ENCODE assay signal across 13 cellular contexts in genomic region chr12:131734336-131735152, GRCh38. TPM values are rescaled to one million over a fixed set of nuclear protein-coding genes. Genes with fewer than 3 reads are reported as not detected.
A peak's percentile ranks its signal among the peaks of the same experiment; 100 is the strongest.
DNase-seq lines count a peak whose midpoint lies in the region; ATAC-seq and TF ChIP-seq lines count a peak whose summit lies in the region.
"Had no signal": no experiment of that assay in that cellular context is flagged by ENCODE, and none has a peak within 500 bp of the region (broad histone marks: within the 10 kb centered on the region; RNA-seq: fewer than 3 reads in every experiment).

No MANE protein-coding gene starts in this region.

- H3K36me3 Mint-ChIP-seq in activated CD8-positive, alpha-beta T cell treated with anti-CD3 and anti-CD28 coated beads, Interleukin-2, amount 10 ng/mL, durations not matched to agents 7 days and 5 days (ENCODE audit: low read depth): peaks cover 46% of the 10 kb centered on the region
- peaks cover 33% of the 10 kb centered on the region for H3K36me3 Mint-ChIP-seq in activated CD8-positive, alpha-beta T cell treated with anti-CD3 and anti-CD28 coated beads for 36 hours (ENCODE audit: low read depth)
- H3K36me3 Mint-ChIP-seq in H9 (ENCODE audit: insufficient read depth in 1 of 3, low read depth in 3 of 3) (peaks cover 43 to 83% (median 57%) of the 10 kb centered on the region in 3 experiments), endodermal cell (ENCODE audit: low read depth) (peaks cover 70% of the 10 kb centered on the region)

- no peaks in the 10 kb centered on the region for H3K4me1 Mint-ChIP-seq in activated CD8-positive, alpha-beta T cell treated with anti-CD3 and anti-CD28 coated beads, Interleukin-2, amount 10 ng/mL, durations not matched to agents 7 days and 5 days (ENCODE audit: low read depth)
- no peaks in the 10 kb centered on the region for H3K4me1 Mint-ChIP-seq in activated CD8-positive, alpha-beta T cell treated with anti-CD3 and anti-CD28 coated beads for 36 hours (ENCODE audit: low read depth)
- H3K4me1 Mint-ChIP-seq in H9 (peaks cover 24 to 25% of the 10 kb centered on the region in 2 experiments), endodermal cell (peaks cover 17% of the 10 kb centered on the region)

- H3K9me3 Mint-ChIP-seq in activated CD8-positive, alpha-beta T cell treated with anti-CD3 and anti-CD28 coated beads, Interleukin-2, amount 10 ng/mL, durations not matched to agents 7 days and 5 days (ENCODE audit: insufficient read depth): no peaks in the 10 kb centered on the region
- H3K9me3 Mint-ChIP-seq in activated CD8-positive, alpha-beta T cell treated with anti-CD3 and anti-CD28 coated beads for 36 hours: no peaks in the 10 kb centered on the region
- H3K9me3 Mint-ChIP-seq in H9 (no peaks in the 10 kb centered on the region), endodermal cell (no peaks in the 10 kb centered on the region)

- H2BK12ac ChIP-seq in H9 (ENCODE audit: insufficient read length, low read depth, low read length): no peak overlapping the region

- POLR2A ChIA-PET in activated CD8-positive, alpha-beta T cell treated with anti-CD3 and anti-CD28 coated beads, Interleukin-2, amount 10 ng/mL, durations not matched to agents 7 days and 5 days (lab: Charles Lee): no interaction called here
- POLR2A ChIA-PET in activated CD8-positive, alpha-beta T cell treated with anti-CD3 and anti-CD28 coated beads for 36 hours (lab: Charles Lee): no interaction called here

- H3K18ac ChIP-seq in H9 (ENCODE audit: insufficient read length, low read depth, low read length): no peak overlapping the region

- no peak overlapping the region for H2BK120ac ChIP-seq in H9 (ENCODE audit: low read depth, low read length, poor library complexity, severe bottlenecking)

- no peak overlapping the region for H2AK5ac ChIP-seq in H9 (ENCODE audit: insufficient read length, low read length)

- H3K9ac ChIP-seq in H9 (ENCODE audit: extremely low read depth, insufficient read length, low read length) (no peak overlapping the region), endodermal cell (ENCODE audit: extremely low read depth, low read length, poor library complexity, severe bottlenecking) (no peak overlapping the region), parathyroid adenoma (no peak overlapping the region)

- H3K23ac ChIP-seq in H9 (ENCODE audit: insufficient read length, low read depth, low read length): no peak overlapping the region

- H3K27me3 Mint-ChIP-seq in activated CD8-positive, alpha-beta T cell treated with anti-CD3 and anti-CD28 coated beads, Interleukin-2, amount 10 ng/mL, durations not matched to agents 7 days and 5 days (ENCODE audit: low read depth): no peaks in the 10 kb centered on the region
- no peaks in the 10 kb centered on the region for H3K27me3 Mint-ChIP-seq in activated CD8-positive, alpha-beta T cell treated with anti-CD3 and anti-CD28 coated beads for 36 hours
- no peaks in the 10 kb centered on the region for H3K27me3 Mint-ChIP-seq in H9 (ENCODE audit: low read depth)
- no peaks in the 10 kb centered on the region for H3K27me3 Mint-ChIP-seq in endodermal cell (ENCODE audit: insufficient read depth)

- H3K23me2 ChIP-seq in H9 (ENCODE audit: insufficient read length, low read depth, low read length, poor library complexity, severe bottlenecking): no peaks in the 10 kb centered on the region

- H4K91ac ChIP-seq in H9 (ENCODE audit: insufficient read length, low read depth, low read length): no peak overlapping the region

- no peaks in the 10 kb centered on the region for H3K79me1 ChIP-seq in H9 (ENCODE audit: insufficient read depth, low read depth, low read length, poor library complexity, severe bottlenecking)

- peak overlapping the region; percentile 0 for H3K27ac Mint-ChIP-seq in activated CD8-positive, alpha-beta T cell treated with anti-CD3 and anti-CD28 coated beads, Interleukin-2, amount 10 ng/mL, durations not matched to agents 7 days and 5 days
- H3K27ac Mint-ChIP-seq in activated CD8-positive, alpha-beta T cell treated with anti-CD3 and anti-CD28 coated beads for 36 hours: no peak overlapping the region
- H3K27ac Mint-ChIP-seq in H9: peak overlapping the region; percentile 3 to 46 (median 39); a peak in 5 of 7 replicates
- no peak overlapping the region for H3K27ac Mint-ChIP-seq in endodermal cell

- no peak overlapping the region for H3K4ac ChIP-seq in H9 (ENCODE audit: low read depth, low read length)

- H3K36me3 ChIP-seq in endodermal cell (ENCODE audit: control insufficient read depth, insufficient read depth, low read length): peaks cover 88% of the 10 kb centered on the region
- H3K36me3 ChIP-seq in parathyroid adenoma (ENCODE audit: control insufficient read depth, insufficient read depth, low read length): no peaks in the 10 kb centered on the region
- H3K36me3 ChIP-seq in upper lobe of right lung: peaks cover 70% of the 10 kb centered on the region

- no peak overlapping the region for H3K14ac ChIP-seq in H9 (ENCODE audit: insufficient read depth, low read length)

- no peak for TF ChIP-seq CTCF in activated CD8-positive, alpha-beta T cell treated with anti-CD3 and anti-CD28 coated beads for 36 hours (IDR thresholded peaks at IDR 0.05)
- TF ChIP-seq CTCF in H9 (conservative IDR thresholded peaks at IDR 0.05) (no peak), endodermal cell (conservative IDR thresholded peaks at IDR 0.05) (no peak), parathyroid adenoma (IDR thresholded peaks at IDR 0.05) (no peak), upper lobe of right lung (IDR thresholded peaks at IDR 0.05) (no peak)

- no peak for DNase-seq in activated CD8-positive, alpha-beta T cell treated with anti-CD3 and anti-CD28 coated beads, Interleukin-2, amount 10 ng/mL, durations not matched to agents 7 days and 5 days
- DNase-seq in activated CD8-positive, alpha-beta T cell treated with anti-CD3 and anti-CD28 coated beads for 36 hours: no peak
- DNase-seq in H9 (no peak), endodermal cell (peak; percentile 47), middle frontal gyrus (ENCODE audit: extremely low spot score, low spot score) (no peak), upper lobe of right lung (no peak)
- DNase-seq: C1 segment of cervical spinal cord, Kasumi-1, NCI-H1436, NCI-H2029 treated with DMSO at 0.1 percent for 48 hours, PC-3 had no signal

- no peak for ATAC-seq in activated CD8-positive, alpha-beta T cell treated with anti-CD3 and anti-CD28 coated beads, Interleukin-2, amount 10 ng/mL, durations not matched to agents 7 days and 5 days
- ATAC-seq in activated CD8-positive, alpha-beta T cell treated with anti-CD3 and anti-CD28 coated beads for 36 hours: no peak
- ATAC-seq in GM21786 (IDR thresholded peaks at IDR 0.05; ENCODE audit: unreplicated experiment) (no peak), upper lobe of right lung (no peak)
- ATAC-seq: PC-3 had no signal

- H3T11ph ChIP-seq in H9 (ENCODE audit: low read length): no peak overlapping the region

- H3K9me3 ChIP-seq in H9 (ENCODE audit: control insufficient read depth, low read depth, low read length) (no peaks in the 10 kb centered on the region), endodermal cell (ENCODE audit: control insufficient read depth, low read length) (no peaks in the 10 kb centered on the region), parathyroid adenoma (ENCODE audit: control insufficient read depth, low read length) (no peaks in the 10 kb centered on the region), upper lobe of right lung (no peaks in the 10 kb centered on the region)

- H3K4me2 ChIP-seq in H9 (ENCODE audit: insufficient read depth, insufficient read length, low read length) (no peak overlapping the region), parathyroid adenoma (ENCODE audit: low read length) (no peak overlapping the region)

- intact Hi-C loops in activated CD8-positive, alpha-beta T cell treated with anti-CD3 and anti-CD28 coated beads for 36 hours (cut with micrococcal nuclease): no loop called here
- intact Hi-C loops in upper lobe of right lung (cut with DNase I): no loop called here

- H4K5ac ChIP-seq in H9 (ENCODE audit: insufficient read length, low read depth, low read length): no peak overlapping the region

- H2BK5ac ChIP-seq in H9 (ENCODE audit: insufficient read length, low read length): no peak overlapping the region

- H2BK15ac ChIP-seq in H9 (ENCODE audit: low read depth, low read length): no peak overlapping the region

- no peak overlapping the region for H2BK20ac ChIP-seq in H9 (ENCODE audit: low read depth, low read length, poor library complexity, severe bottlenecking)

- H4K20me1 ChIP-seq in H9 (ENCODE audit: control insufficient read depth, insufficient read depth, insufficient read length): no peaks in the 10 kb centered on the region

- no peak overlapping the region for H3K56ac ChIP-seq in H9 (ENCODE audit: insufficient read length, low read depth, low read length)

- no peak overlapping the region for H3K4me3 ChIP-seq in endodermal cell (ENCODE audit: low read length)
- no peak overlapping the region for H3K4me3 ChIP-seq in parathyroid adenoma (ENCODE audit: low read depth, low read length)
- H3K4me3 ChIP-seq in upper lobe of right lung: no peak overlapping the region

- H4K8ac ChIP-seq in H9 (replicated peaks; ENCODE audit: insufficient read length, low read depth, low read length): no peak overlapping the region

- H3K27me3 ChIP-seq in H9 (ENCODE audit: insufficient read depth, low read length) (no peaks in the 10 kb centered on the region), endodermal cell (ENCODE audit: control insufficient read depth, insufficient read depth, low read length, poor library complexity, severe bottlenecking) (no peaks in the 10 kb centered on the region), parathyroid adenoma (ENCODE audit: control insufficient read depth, insufficient read depth, low read length) (no peaks in the 10 kb centered on the region), upper lobe of right lung (no peaks in the 10 kb centered on the region)

- CTCF ChIA-PET in activated CD8-positive, alpha-beta T cell treated with anti-CD3 and anti-CD28 coated beads, Interleukin-2, amount 10 ng/mL, durations not matched to agents 7 days and 5 days (lab: Charles Lee): no interaction called here
- CTCF ChIA-PET in activated CD8-positive, alpha-beta T cell treated with anti-CD3 and anti-CD28 coated beads for 36 hours (lab: Charles Lee): no interaction called here

- H2AFZ ChIP-seq in H9 (ENCODE audit: low read length): no peak overlapping the region
- no peak overlapping the region for H2AFZ ChIP-seq in parathyroid adenoma

- H3K27ac ChIP-seq in H9 (ENCODE audit: insufficient read length, low read depth, low read length): no peak overlapping the region
- H3K27ac ChIP-seq in endodermal cell (ENCODE audit: low read depth, low read length): no peak overlapping the region
- peak overlapping the region; percentile 59 for H3K27ac ChIP-seq in parathyroid adenoma
- no peak overlapping the region for H3K27ac ChIP-seq in upper lobe of right lung

- H3K4me3 Mint-ChIP-seq in activated CD8-positive, alpha-beta T cell treated with anti-CD3 and anti-CD28 coated beads, Interleukin-2, amount 10 ng/mL, durations not matched to agents 7 days and 5 days: no peak overlapping the region
- H3K4me3 Mint-ChIP-seq in activated CD8-positive, alpha-beta T cell treated with anti-CD3 and anti-CD28 coated beads for 36 hours: no peak overlapping the region
- no peak overlapping the region for H3K4me3 Mint-ChIP-seq in H9
- no peak overlapping the region for H3K4me3 Mint-ChIP-seq in endodermal cell

- H3K79me2 ChIP-seq in H9 (ENCODE audit: insufficient read depth, low read length) (no peaks in the 10 kb centered on the region), parathyroid adenoma (peaks cover 9% of the 10 kb centered on the region)

- no CpG with 5 or more reads among the region's 30 CpGs for WGBS in H9 (ENCODE audit: extremely low coverage, insufficient read length, low lambda C conversion rate)
- WGBS in endodermal cell (ENCODE audit: insufficient coverage in 1 of 2, insufficient read length in 1 of 2), 2 experiments: 95 to 97% methylated on average over 13 to 30 of the region's 30 CpGs

- H3K4me1 ChIP-seq in H9 (ENCODE audit: insufficient read depth, low read length): peaks cover 8% of the 10 kb centered on the region; the same call in 1 of the 2 replicates
- peaks cover 1% of the 10 kb centered on the region for H3K4me1 ChIP-seq in endodermal cell (ENCODE audit: control insufficient read depth, insufficient read depth, low read length)
- peaks cover 9% of the 10 kb centered on the region for H3K4me1 ChIP-seq in parathyroid adenoma
- H3K4me1 ChIP-seq in upper lobe of right lung: no peaks in the 10 kb centered on the region

RNA-seq across cellular contexts. Expression of gene SFSWAP, which starts 23.7 kb away (rescaled TPM):
- 10 to 100 TPM; 50.4 to 53.6 TPM for total RNA-seq in activated CD8-positive, alpha-beta T cell treated with anti-CD3 and anti-CD28 coated beads, Interleukin-2, amount 10 ng/mL, durations not matched to agents 7 days and 5 days
- 10 to 100 TPM; 47.6 to 49.3 TPM for total RNA-seq in activated CD8-positive, alpha-beta T cell treated with anti-CD3 and anti-CD28 coated beads for 36 hours
- total RNA-seq in H9 (2021) (44.2 and 48.1 TPM in 2 replicates), endodermal cell (10 to 100 TPM; 50.0 to 52.3 TPM), upper lobe of right lung (51.2 TPM)
- polyA plus RNA-seq in endodermal cell (2013, experiment 1 of 2): 50.9 TPM
- polyA plus RNA-seq in endodermal cell (2013, experiment 2 of 2): 45.1 TPM

Comparison
In these comparisons a context has a peak if more than half of its experiments do, and no peak if none do; other contexts are left out.
1. H3K27ac Mint-ChIP-seq: peak in activated CD8-positive, alpha-beta T cell treated with anti-CD3 and anti-CD28 coated beads, Interleukin-2, amount 10 ng/mL, durations not matched to agents 7 days and 5 days (single experiment) and H9 (3 of 3); none in activated CD8-positive, alpha-beta T cell treated with anti-CD3 and anti-CD28 coated beads for 36 hours (single experiment) and endodermal cell (single experiment).